10 cellular contexts compared by ENCODE assay signal in the genomic region with DNA sequence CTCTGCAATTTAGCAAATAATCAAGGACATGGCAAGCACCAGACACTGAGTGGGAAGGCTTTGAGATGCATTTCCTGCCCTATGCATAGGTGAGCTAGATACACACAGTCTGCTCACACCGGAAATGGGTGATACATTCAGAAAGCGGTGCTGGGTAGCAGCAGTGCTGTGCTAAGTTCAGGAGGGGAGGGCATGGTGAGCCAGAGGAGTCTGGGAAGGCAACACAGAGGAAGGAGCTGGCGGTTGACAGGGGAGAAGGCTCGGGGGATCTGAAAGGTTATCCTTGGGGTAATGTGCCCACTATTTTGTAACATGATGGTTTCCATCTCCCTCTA.
DNase-seq lines count a peak whose midpoint lies in the region; ATAC-seq and TF ChIP-seq lines count a peak whose summit lies in the region.
"Had no signal": no experiment of that assay in that cellular context is flagged by ENCODE, and none has a peak within 500 bp of the region (broad histone marks: within the 10 kb centered on the region; RNA-seq: fewer than 3 reads in every experiment).

No MANE protein-coding gene starts in this region.

- no peak for TF ChIP-seq CTCF in GM20000 (IDR thresholded peaks at IDR 0.05; ENCODE audit: extremely low read depth, missing control alignments)

- DNase-seq in GM20000 (ENCODE audit: low spot score) (peak; percentile 32), T-helper 9 cell (peak; percentile 31), NCI-H345 (lab: John Stamatoyannopoulos, UW) (no peak), cerebellar nuclear complex (lab: John Stamatoyannopoulos, UW) (no peak), DMS79 treated with DMSO at 0.1 percent for 48 hours (lab: John Stamatoyannopoulos, UW) (no peak)
- peak; percentile 72 for DNase-seq in activated naive CD4-positive, alpha-beta T cell treated with Interleukin-2 at 50 U/mL for 16 hours
- peak; percentile 37 to 45 for DNase-seq in stimulated activated CD4-positive, alpha-beta T cell treated with anti-CD3 and anti-CD28 coated beads, Interleukin-4, amount 100 ng/mL, for 48 hours (ENCODE audit: low read depth in 2 of 2)
- DNase-seq: amygdala had no signal

- ATAC-seq in HG02973 (IDR thresholded peaks at IDR 0.05; ENCODE audit: unreplicated experiment), result no peak
- ATAC-seq: K562 had no signal

Comparison
In these comparisons a context has a peak if more than half of its experiments do, and no peak if none do; other contexts are left out.
1. DNase-seq: peak in GM20000 (single experiment), T-helper 9 cell (single experiment), activated naive CD4-positive, alpha-beta T cell treated with Interleukin-2 at 50 U/mL for 16 hours (single experiment) and stimulated activated CD4-positive, alpha-beta T cell treated with anti-CD3 and anti-CD28 coated beads, Interleukin-4, amount 100 ng/mL, for 48 hours (2 of 2); none in NCI-H345 (single experiment), cerebellar nuclear complex (0 of 2) and DMS79 treated with DMSO at 0.1 percent for 48 hours (single experiment).